In genomic region chr12:66776974-66777373, GRCh38 we compare ENCODE assay signal across 9 cellular contexts.
A peak's percentile ranks its signal among the peaks of the same experiment; 100 is the strongest.
DNase-seq lines count a peak whose midpoint lies in the region; ATAC-seq lines count a peak whose summit lies in the region.
"Had no signal": no experiment of that assay in that cellular context is flagged by ENCODE, and none has a peak within 500 bp of the region (broad histone marks: within the 10 kb centered on the region; RNA-seq: fewer than 3 reads in every experiment).

No MANE protein-coding gene starts in this region.

- no peak overlapping the region for H3K27ac Mint-ChIP-seq in activated T-helper 2 cell treated with anti-CD3 and anti-CD28 coated beads, Interferon-gamma antibody, Interleukin-2, Interleukin-4, amounts not matched to agents 10 μg/mL and 5 μg/mL and 100 μg/mL, durations not matched to agents 14 hours and 24 hours and 36 hours
- H3K27ac Mint-ChIP-seq in stimulated activated effector memory CD8-positive, alpha-beta T cell treated with anti-CD3 and anti-CD28 coated beads, Interleukin-12 subunit alpha, Interleukin-12 subunit beta, amount 100 ng/mL, for 72 hours, result no peak overlapping the region

- H3K36me3 Mint-ChIP-seq in activated T-helper 2 cell treated with anti-CD3 and anti-CD28 coated beads, Interferon-gamma antibody, Interleukin-2, Interleukin-4, amounts not matched to agents 10 μg/mL and 5 μg/mL and 100 μg/mL, durations not matched to agents 14 hours and 24 hours and 36 hours (ENCODE audit: low read depth), result no peaks in the 10 kb centered on the region
- H3K36me3 Mint-ChIP-seq in stimulated activated effector memory CD8-positive, alpha-beta T cell treated with anti-CD3 and anti-CD28 coated beads, Interleukin-12 subunit alpha, Interleukin-12 subunit beta, amount 100 ng/mL, for 72 hours, result no peaks in the 10 kb centered on the region

- no peak overlapping the region for H3K4me3 Mint-ChIP-seq in activated T-helper 2 cell treated with anti-CD3 and anti-CD28 coated beads, Interferon-gamma antibody, Interleukin-2, Interleukin-4, amounts not matched to agents 10 μg/mL and 5 μg/mL and 100 μg/mL, durations not matched to agents 14 hours and 24 hours and 36 hours (ENCODE audit: low read depth)
- peak overlapping the region; percentile 9 for H3K4me3 Mint-ChIP-seq in stimulated activated effector memory CD8-positive, alpha-beta T cell treated with anti-CD3 and anti-CD28 coated beads, Interleukin-12 subunit alpha, Interleukin-12 subunit beta, amount 100 ng/mL, for 72 hours

- H3K4me1 Mint-ChIP-seq in activated T-helper 2 cell treated with anti-CD3 and anti-CD28 coated beads, Interferon-gamma antibody, Interleukin-2, Interleukin-4, amounts not matched to agents 10 μg/mL and 5 μg/mL and 100 μg/mL, durations not matched to agents 14 hours and 24 hours and 36 hours (ENCODE audit: low read depth), result peaks cover 9% of the 10 kb centered on the region
- H3K4me1 Mint-ChIP-seq in stimulated activated effector memory CD8-positive, alpha-beta T cell treated with anti-CD3 and anti-CD28 coated beads, Interleukin-12 subunit alpha, Interleukin-12 subunit beta, amount 100 ng/mL, for 72 hours, result peaks cover 17% of the 10 kb centered on the region

- peaks cover 75% of the 10 kb centered on the region for H3K27me3 Mint-ChIP-seq in activated T-helper 2 cell treated with anti-CD3 and anti-CD28 coated beads, Interferon-gamma antibody, Interleukin-2, Interleukin-4, amounts not matched to agents 10 μg/mL and 5 μg/mL and 100 μg/mL, durations not matched to agents 14 hours and 24 hours and 36 hours (ENCODE audit: low read depth)

- peak; percentile 61 for DNase-seq in NK-92 treated with Interleukin-12 subunit alpha and Interleukin-12 subunit beta, amount 100 ng/mL, for 24 hours (lab: John Stamatoyannopoulos, UW)
- DNase-seq in NK-92 (lab: John Stamatoyannopoulos, UW; ENCODE audit: unreplicated experiment), result no peak
- peak; percentile 40 for DNase-seq in activated T-helper 2 cell treated with anti-CD3 and anti-CD28 coated beads, Interferon-gamma antibody, Interleukin-2, Interleukin-4, amounts not matched to agents 10 μg/mL and 5 μg/mL and 100 μg/mL, durations not matched to agents 14 hours and 24 hours and 36 hours (ENCODE audit: low spot score)
- DNase-seq in stimulated activated effector memory CD8-positive, alpha-beta T cell treated with anti-CD3 and anti-CD28 coated beads, Interleukin-12 subunit alpha, Interleukin-12 subunit beta, amount 100 ng/mL, for 72 hours (ENCODE audit: low spot score in 2 of 2), result peak; percentile 7 to 72
- no peak for DNase-seq in NCI-H82 (lab: John Stamatoyannopoulos, UW)
- no peak for DNase-seq in NCI-H146 treated with DMSO at 0.1 percent for 48 hours (lab: John Stamatoyannopoulos, UW; ENCODE audit: unreplicated experiment)
- no peak for DNase-seq in RPMI8226

- no peaks in the 10 kb centered on the region for H3K9me3 Mint-ChIP-seq in activated T-helper 2 cell treated with anti-CD3 and anti-CD28 coated beads, Interferon-gamma antibody, Interleukin-2, Interleukin-4, amounts not matched to agents 10 μg/mL and 5 μg/mL and 100 μg/mL, durations not matched to agents 14 hours and 24 hours and 36 hours
- no peaks in the 10 kb centered on the region for H3K9me3 Mint-ChIP-seq in stimulated activated effector memory CD8-positive, alpha-beta T cell treated with anti-CD3 and anti-CD28 coated beads, Interleukin-12 subunit alpha, Interleukin-12 subunit beta, amount 100 ng/mL, for 72 hours

- intact Hi-C loops in activated T-helper 2 cell treated with anti-CD3 and anti-CD28 coated beads, Interferon-gamma antibody, Interleukin-2, Interleukin-4, amounts not matched to agents 10 μg/mL and 5 μg/mL and 100 μg/mL, durations not matched to agents 14 hours and 24 hours and 36 hours (cut with micrococcal nuclease), result no loop called here

- peak; percentile 92 for ATAC-seq in HG03103 (IDR thresholded peaks at IDR 0.05; ENCODE audit: low read depth, unreplicated experiment)
- peak; percentile 100 for ATAC-seq in stimulated activated effector memory CD8-positive, alpha-beta T cell treated with anti-CD3 and anti-CD28 coated beads, Interleukin-12 subunit alpha, Interleukin-12 subunit beta, amount 100 ng/mL, for 72 hours
- ATAC-seq: A549 had no signal

Comparison
In these comparisons a context has a peak if more than half of its experiments do, and no peak if none do; other contexts are left out.
1. DNase-seq: peak in NK-92 treated with Interleukin-12 subunit alpha and Interleukin-12 subunit beta, amount 100 ng/mL, for 24 hours (single experiment), activated T-helper 2 cell treated with anti-CD3 and anti-CD28 coated beads, Interferon-gamma antibody, Interleukin-2, Interleukin-4, amounts not matched to agents 10 μg/mL and 5 μg/mL and 100 μg/mL, durations not matched to agents 14 hours and 24 hours and 36 hours (single experiment) and stimulated activated effector memory CD8-positive, alpha-beta T cell treated with anti-CD3 and anti-CD28 coated beads, Interleukin-12 subunit alpha, Interleukin-12 subunit beta, amount 100 ng/mL, for 72 hours (2 of 2); none in NK-92 (single experiment), NCI-H82 (single experiment), NCI-H146 treated with DMSO at 0.1 percent for 48 hours (single experiment) and RPMI8226 (single experiment).